Comparison of ENCODE assay signal across 17 cellular contexts in genomic region chr3:113219605-113220300, GRCh38. TPM values are rescaled to one million over a fixed set of nuclear protein-coding genes. Genes with fewer than 3 reads are reported as not detected.
A peak's percentile ranks its signal among the peaks of the same experiment; 100 is the strongest.
DNase-seq lines count a peak whose midpoint lies in the region; ATAC-seq and TF ChIP-seq lines count a peak whose summit lies in the region.
"Had no signal": no experiment of that assay in that cellular context is flagged by ENCODE, and none has a peak within 500 bp of the region (broad histone marks: within the 10 kb centered on the region; RNA-seq: fewer than 3 reads in every experiment).

No MANE protein-coding gene starts in this region.

- H3K4me3 Mint-ChIP-seq in mesothelial cell of epicardium: no peak overlapping the region
- H3K4me3 Mint-ChIP-seq in activated CD4-positive, alpha-beta T cell treated with anti-CD3 and anti-CD28 coated beads for 36 hours: no peak overlapping the region
- H3K4me3 Mint-ChIP-seq: CD4-positive, alpha-beta memory T cell had no signal

- ATAC-seq in esophagus mucosa (peak; percentile 27), GM18520 (IDR thresholded peaks at IDR 0.05; ENCODE audit: unreplicated experiment) (no peak), HG02588 (IDR thresholded peaks at IDR 0.05; ENCODE audit: unreplicated experiment) (no peak)
- ATAC-seq in activated CD4-positive, alpha-beta T cell treated with anti-CD3 and anti-CD28 coated beads for 36 hours: no peak
- ATAC-seq: A549, K562 had no signal

- 61 to 67% methylated on average over 6 of the region's 6 CpGs for WGBS in sigmoid colon, 2 donors

- POLR2A ChIA-PET in activated CD4-positive, alpha-beta T cell treated with anti-CD3 and anti-CD28 coated beads for 36 hours (lab: Charles Lee): no interaction called here

- H3K27ac Mint-ChIP-seq in mesothelial cell of epicardium: peak overlapping the region; percentile 27
- H3K27ac Mint-ChIP-seq in activated CD4-positive, alpha-beta T cell treated with anti-CD3 and anti-CD28 coated beads for 36 hours: no peak overlapping the region
- H3K27ac Mint-ChIP-seq: CD4-positive, alpha-beta memory T cell had no signal

- H3K27me3 ChIP-seq in sigmoid colon: no peaks in the 10 kb centered on the region
- H3K27me3 ChIP-seq: BLaER1 had no signal

- H3K4me1 Mint-ChIP-seq in mesothelial cell of epicardium: peaks cover 47% of the 10 kb centered on the region
- H3K4me1 Mint-ChIP-seq in activated CD4-positive, alpha-beta T cell treated with anti-CD3 and anti-CD28 coated beads for 36 hours: peaks cover 10% of the 10 kb centered on the region

- H3K9me3 Mint-ChIP-seq in mesothelial cell of epicardium: no peaks in the 10 kb centered on the region
- no peaks in the 10 kb centered on the region for H3K9me3 Mint-ChIP-seq in activated CD4-positive, alpha-beta T cell treated with anti-CD3 and anti-CD28 coated beads for 36 hours (ENCODE audit: low read depth)

- CTCF ChIA-PET in activated CD4-positive, alpha-beta T cell treated with anti-CD3 and anti-CD28 coated beads for 36 hours (lab: Charles Lee): no interaction called here

- H3K27me3 Mint-ChIP-seq in mesothelial cell of epicardium (ENCODE audit: low read depth): no peaks in the 10 kb centered on the region
- peaks cover 22% of the 10 kb centered on the region for H3K27me3 Mint-ChIP-seq in activated CD4-positive, alpha-beta T cell treated with anti-CD3 and anti-CD28 coated beads for 36 hours

- no peak for TF ChIP-seq EP300 in sigmoid colon (IDR thresholded peaks at IDR 0.05)

- TF ChIP-seq POLR2A in sigmoid colon (IDR thresholded peaks at IDR 0.05): no peak

- peak overlapping the region in 3 of 4 donors; percentile 53 to 66 (median 63) for H3K27ac ChIP-seq in sigmoid colon
- H3K27ac ChIP-seq: A549, BLaER1 had no signal

- peaks cover 3 to 79% (median 21%) of the 10 kb centered on the region in 4 donors for H3K36me3 ChIP-seq in sigmoid colon
- H3K36me3 ChIP-seq: BLaER1 had no signal

- intact Hi-C loops in sigmoid colon (cut with DNase I): no loop called here
- intact Hi-C loops in activated CD4-positive, alpha-beta T cell treated with anti-CD3 and anti-CD28 coated beads for 36 hours (cut with DNase I, micrococcal nuclease): no loop called here

- H3K36me3 Mint-ChIP-seq in mesothelial cell of epicardium: peaks cover 33% of the 10 kb centered on the region
- H3K36me3 Mint-ChIP-seq in activated CD4-positive, alpha-beta T cell treated with anti-CD3 and anti-CD28 coated beads for 36 hours (ENCODE audit: low read depth): no peaks in the 10 kb centered on the region
- H3K36me3 Mint-ChIP-seq: CD4-positive, alpha-beta memory T cell had no signal

- DNase-seq in MV-4-11 (lab: John Stamatoyannopoulos, UW) (peak; percentile 49), mesothelial cell of epicardium (ENCODE audit: low spot score in 2 of 2, unreplicated experiment in 2 of 2) (no peak), sigmoid colon (no peak), COLO668 (lab: John Stamatoyannopoulos, UW; ENCODE audit: unreplicated experiment) (no peak)
- no peak for DNase-seq in activated CD4-positive, alpha-beta T cell treated with anti-CD3 and anti-CD28 coated beads for 36 hours
- DNase-seq: CD4-positive, alpha-beta memory T cell; NCI-H187; NCI-H2227 treated with DMSO at 0.1 percent for 48 hours; NCI-H510A treated with DMSO at 0.1 percent for 48 hours; NCI-H774; SHP77 had no signal

- TF ChIP-seq CTCF in mesothelial cell of epicardium (IDR thresholded peaks at IDR 0.05; ENCODE audit: unreplicated experiment) (no peak), sigmoid colon (IDR thresholded peaks at IDR 0.05) (no peak)

- H3K4me1 ChIP-seq in sigmoid colon: peaks cover 0 to 87% (median 84%) of the 10 kb centered on the region in 4 donors
- H3K4me1 ChIP-seq: A549 had no signal

- no peaks in the 10 kb centered on the region for H3K9me3 ChIP-seq in sigmoid colon
- H3K9me3 ChIP-seq: A549, BLaER1 had no signal

- H3K4me3 ChIP-seq in sigmoid colon: no peak overlapping the region
- H3K4me3 ChIP-seq: A549, BLaER1, K562 had no signal

RNA-seq across cellular contexts. Expression of gene BOC, which starts 8.4 kb away (rescaled TPM):
- 19.8 TPM for total RNA-seq in esophagus mucosa
- 76.1 to 85.3 TPM (median 79.3 TPM) in 3 replicates for total RNA-seq in mesothelial cell of epicardium
- 100 to 1,000 TPM in 2 of 4 donors, 10 to 100 TPM in 2; 80.3 to 122 (median 103) TPM for total RNA-seq in sigmoid colon
- 10 to 100 TPM in 1 of 3 donors, 1 to 10 TPM in 2; 1.6 to 10.6 (median 4.2) TPM for polyA plus RNA-seq in sigmoid colon
- total RNA-seq in activated CD4-positive, alpha-beta T cell treated with anti-CD3 and anti-CD28 coated beads for 36 hours: under 1 TPM; 0.40 to 0.43 TPM
- total RNA-seq: CD4-positive, alpha-beta memory T cell; K562 had no signal
- polyA plus RNA-seq: CD4-positive, alpha-beta memory T cell; K562 had no signal

Comparison
In these comparisons a context has a peak if more than half of its experiments do, and no peak if none do; other contexts are left out.
1. RNA of gene BOC, which starts 8.4 kb away (total RNA-seq): 80.3 to 122 TPM in sigmoid colon, 76.1 to 85.3 TPM in mesothelial cell of epicardium and 19.8 TPM in esophagus mucosa (single experiment); 0.40 to 0.43 TPM in activated CD4-positive, alpha-beta T cell treated with anti-CD3 and anti-CD28 coated beads for 36 hours; every median in the first group is over 10 times any median in the second.